1 cellular context compared by ENCODE assay signal in the genomic region with DNA sequence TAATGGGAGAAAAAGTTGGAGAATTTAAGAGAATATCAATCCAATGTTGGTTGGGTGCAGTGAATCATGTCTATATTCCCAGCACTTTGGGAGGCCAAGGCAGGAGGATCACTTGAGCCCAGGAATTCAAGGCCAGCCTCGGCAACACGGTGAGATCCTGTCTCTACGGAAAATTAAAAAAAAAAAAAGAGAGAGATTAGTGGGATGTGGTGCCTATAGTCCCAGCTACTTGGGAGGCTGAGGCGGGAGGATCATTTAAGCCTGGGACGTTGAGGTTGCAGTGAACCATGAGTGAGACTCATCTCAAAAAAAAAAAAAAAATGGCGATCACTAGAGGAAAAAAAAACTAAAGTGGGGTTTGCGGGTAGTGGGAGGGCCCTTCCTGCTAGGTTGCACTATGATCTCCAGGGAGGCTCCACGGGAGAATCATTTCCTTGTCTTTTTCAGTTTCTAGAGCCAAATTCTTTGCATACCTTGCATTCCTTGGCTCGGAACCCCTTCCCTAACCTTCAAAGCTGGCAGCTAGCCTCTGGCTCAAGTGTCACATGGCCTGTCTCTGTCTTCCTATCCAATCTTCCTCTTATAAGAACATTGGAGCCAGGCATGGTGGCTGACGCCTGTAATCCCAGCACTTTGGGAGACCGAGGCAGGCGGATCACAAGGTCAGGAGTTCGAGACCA.
TF ChIP-seq lines count a peak whose summit lies in the region.

No MANE protein-coding gene starts in this region.

TF ChIP-seq in HepG2, 621 proteins besides CTCF, POLR2A, EP300 and RAD21 (continued from another document and continues in another):
- TF ChIP-seq ZKSCAN5 (CRISPR knock-in tag; IDR thresholded peaks at IDR 0.05) = no peak
- TF ChIP-seq ZNF572 (CRISPR knock-in tag; IDR thresholded peaks at IDR 0.05) = no peak
- peak; percentile 26 to 44; a peak in 3 of 4 replicates for TF ChIP-seq MAFK (conservative IDR thresholded peaks at IDR 0.05 in 1 of 2, IDR thresholded peaks at IDR 0.05 in 1 of 2; ENCODE audit: low read length in 2 of 2)
- TF ChIP-seq ETV5 (CRISPR knock-in tag; IDR thresholded peaks at IDR 0.05; ENCODE audit: borderline replicate concordance) = peak; percentile 52; the same call in 1 of the 2 replicates
- TF ChIP-seq, protein P1, sequence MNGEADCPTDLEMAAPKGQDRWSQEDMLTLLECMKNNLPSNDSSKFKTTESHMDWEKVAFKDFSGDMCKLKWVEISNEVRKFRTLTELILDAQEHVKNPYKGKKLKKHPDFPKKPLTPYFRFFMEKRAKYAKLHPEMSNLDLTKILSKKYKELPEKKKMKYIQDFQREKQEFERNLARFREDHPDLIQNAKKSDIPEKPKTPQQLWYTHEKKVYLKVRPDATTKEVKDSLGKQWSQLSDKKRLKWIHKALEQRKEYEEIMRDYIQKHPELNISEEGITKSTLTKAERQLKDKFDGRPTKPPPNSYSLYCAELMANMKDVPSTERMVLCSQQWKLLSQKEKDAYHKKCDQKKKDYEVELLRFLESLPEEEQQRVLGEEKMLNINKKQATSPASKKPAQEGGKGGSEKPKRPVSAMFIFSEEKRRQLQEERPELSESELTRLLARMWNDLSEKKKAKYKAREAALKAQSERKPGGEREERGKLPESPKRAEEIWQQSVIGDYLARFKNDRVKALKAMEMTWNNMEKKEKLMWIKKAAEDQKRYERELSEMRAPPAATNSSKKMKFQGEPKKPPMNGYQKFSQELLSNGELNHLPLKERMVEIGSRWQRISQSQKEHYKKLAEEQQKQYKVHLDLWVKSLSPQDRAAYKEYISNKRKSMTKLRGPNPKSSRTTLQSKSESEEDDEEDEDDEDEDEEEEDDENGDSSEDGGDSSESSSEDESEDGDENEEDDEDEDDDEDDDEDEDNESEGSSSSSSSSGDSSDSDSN (CRISPR knock-in tag; IDR thresholded peaks at IDR 0.05) = no peak
- TF ChIP-seq, protein P2, sequence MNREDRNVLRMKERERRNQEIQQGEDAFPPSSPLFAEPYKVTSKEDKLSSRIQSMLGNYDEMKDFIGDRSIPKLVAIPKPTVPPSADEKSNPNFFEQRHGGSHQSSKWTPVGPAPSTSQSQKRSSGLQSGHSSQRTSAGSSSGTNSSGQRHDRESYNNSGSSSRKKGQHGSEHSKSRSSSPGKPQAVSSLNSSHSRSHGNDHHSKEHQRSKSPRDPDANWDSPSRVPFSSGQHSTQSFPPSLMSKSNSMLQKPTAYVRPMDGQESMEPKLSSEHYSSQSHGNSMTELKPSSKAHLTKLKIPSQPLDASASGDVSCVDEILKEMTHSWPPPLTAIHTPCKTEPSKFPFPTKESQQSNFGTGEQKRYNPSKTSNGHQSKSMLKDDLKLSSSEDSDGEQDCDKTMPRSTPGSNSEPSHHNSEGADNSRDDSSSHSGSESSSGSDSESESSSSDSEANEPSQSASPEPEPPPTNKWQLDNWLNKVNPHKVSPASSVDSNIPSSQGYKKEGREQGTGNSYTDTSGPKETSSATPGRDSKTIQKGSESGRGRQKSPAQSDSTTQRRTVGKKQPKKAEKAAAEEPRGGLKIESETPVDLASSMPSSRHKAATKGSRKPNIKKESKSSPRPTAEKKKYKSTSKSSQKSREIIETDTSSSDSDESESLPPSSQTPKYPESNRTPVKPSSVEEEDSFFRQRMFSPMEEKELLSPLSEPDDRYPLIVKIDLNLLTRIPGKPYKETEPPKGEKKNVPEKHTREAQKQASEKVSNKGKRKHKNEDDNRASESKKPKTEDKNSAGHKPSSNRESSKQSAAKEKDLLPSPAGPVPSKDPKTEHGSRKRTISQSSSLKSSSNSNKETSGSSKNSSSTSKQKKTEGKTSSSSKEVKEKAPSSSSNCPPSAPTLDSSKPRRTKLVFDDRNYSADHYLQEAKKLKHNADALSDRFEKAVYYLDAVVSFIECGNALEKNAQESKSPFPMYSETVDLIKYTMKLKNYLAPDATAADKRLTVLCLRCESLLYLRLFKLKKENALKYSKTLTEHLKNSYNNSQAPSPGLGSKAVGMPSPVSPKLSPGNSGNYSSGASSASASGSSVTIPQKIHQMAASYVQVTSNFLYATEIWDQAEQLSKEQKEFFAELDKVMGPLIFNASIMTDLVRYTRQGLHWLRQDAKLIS (CRISPR knock-in tag; IDR thresholded peaks at IDR 0.05) = no peak
- TF ChIP-seq, protein P3, sequence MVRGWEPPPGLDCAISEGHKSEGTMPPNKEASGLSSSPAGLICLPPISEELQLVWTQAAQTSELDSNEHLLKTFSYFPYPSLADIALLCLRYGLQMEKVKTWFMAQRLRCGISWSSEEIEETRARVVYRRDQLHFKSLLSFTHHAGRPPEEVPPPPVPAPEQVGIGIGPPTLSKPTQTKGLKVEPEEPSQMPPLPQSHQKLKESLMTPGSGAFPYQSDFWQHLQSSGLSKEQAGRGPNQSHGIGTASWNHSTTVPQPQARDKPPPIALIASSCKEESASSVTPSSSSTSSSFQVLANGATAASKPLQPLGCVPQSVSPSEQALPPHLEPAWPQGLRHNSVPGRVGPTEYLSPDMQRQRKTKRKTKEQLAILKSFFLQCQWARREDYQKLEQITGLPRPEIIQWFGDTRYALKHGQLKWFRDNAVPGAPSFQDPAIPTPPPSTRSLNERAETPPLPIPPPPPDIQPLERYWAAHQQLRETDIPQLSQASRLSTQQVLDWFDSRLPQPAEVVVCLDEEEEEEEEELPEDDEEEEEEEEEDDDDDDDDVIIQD (CRISPR knock-in tag; IDR thresholded peaks at IDR 0.05; ENCODE audit: low read depth) = no peak
- no peak for TF ChIP-seq IKZF1 (IDR thresholded peaks at IDR 0.05)
- TF ChIP-seq RARG (CRISPR knock-in tag; IDR thresholded peaks at IDR 0.05; ENCODE audit: low read depth) = no peak
- no peak for TF ChIP-seq BRD4 (CRISPR knock-in tag; IDR thresholded peaks at IDR 0.05)
- TF ChIP-seq HNRNPUL1 (IDR thresholded peaks at IDR 0.05; ENCODE audit: low read depth, low read length) = no peak
- TF ChIP-seq, protein P4, sequence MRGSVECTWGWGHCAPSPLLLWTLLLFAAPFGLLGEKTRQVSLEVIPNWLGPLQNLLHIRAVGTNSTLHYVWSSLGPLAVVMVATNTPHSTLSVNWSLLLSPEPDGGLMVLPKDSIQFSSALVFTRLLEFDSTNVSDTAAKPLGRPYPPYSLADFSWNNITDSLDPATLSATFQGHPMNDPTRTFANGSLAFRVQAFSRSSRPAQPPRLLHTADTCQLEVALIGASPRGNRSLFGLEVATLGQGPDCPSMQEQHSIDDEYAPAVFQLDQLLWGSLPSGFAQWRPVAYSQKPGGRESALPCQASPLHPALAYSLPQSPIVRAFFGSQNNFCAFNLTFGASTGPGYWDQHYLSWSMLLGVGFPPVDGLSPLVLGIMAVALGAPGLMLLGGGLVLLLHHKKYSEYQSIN (CRISPR knock-in tag; IDR thresholded peaks at IDR 0.05; ENCODE audit: borderline replicate concordance) = no peak
- TF ChIP-seq DMAP1 (CRISPR knock-in tag; IDR thresholded peaks at IDR 0.05) = 0 out of 2 replicates have a peak, but pooled peaks have one; percentile 33
- 0 out of 2 replicates have a peak, but pooled peaks have one; percentile 33 for TF ChIP-seq ISL2 (CRISPR knock-in tag; IDR thresholded peaks at IDR 0.05)
- no peak for TF ChIP-seq EHMT2 (IDR thresholded peaks at IDR 0.05; ENCODE audit: borderline replicate concordance, low read depth, low read length)
- no peak for TF ChIP-seq GATAD1 (CRISPR knock-in tag; IDR thresholded peaks at IDR 0.05)
- TF ChIP-seq XBP1 (CRISPR knock-in tag; IDR thresholded peaks at IDR 0.05) = no peak
- no peak for TF ChIP-seq ZNF558 (CRISPR knock-in tag; IDR thresholded peaks at IDR 0.05; ENCODE audit: borderline replicate concordance)
- TF ChIP-seq HNF4G (IDR thresholded peaks at IDR 0.05; ENCODE audit: borderline replicate concordance, low read depth, low read length) = 0 out of 2 replicates have a peak, but pooled peaks have one; percentile 35
- no peak for TF ChIP-seq HNF4G (CRISPR knock-in tag; IDR thresholded peaks at IDR 0.05; ENCODE audit: borderline replicate concordance, low read depth)
- TF ChIP-seq, protein P5, sequence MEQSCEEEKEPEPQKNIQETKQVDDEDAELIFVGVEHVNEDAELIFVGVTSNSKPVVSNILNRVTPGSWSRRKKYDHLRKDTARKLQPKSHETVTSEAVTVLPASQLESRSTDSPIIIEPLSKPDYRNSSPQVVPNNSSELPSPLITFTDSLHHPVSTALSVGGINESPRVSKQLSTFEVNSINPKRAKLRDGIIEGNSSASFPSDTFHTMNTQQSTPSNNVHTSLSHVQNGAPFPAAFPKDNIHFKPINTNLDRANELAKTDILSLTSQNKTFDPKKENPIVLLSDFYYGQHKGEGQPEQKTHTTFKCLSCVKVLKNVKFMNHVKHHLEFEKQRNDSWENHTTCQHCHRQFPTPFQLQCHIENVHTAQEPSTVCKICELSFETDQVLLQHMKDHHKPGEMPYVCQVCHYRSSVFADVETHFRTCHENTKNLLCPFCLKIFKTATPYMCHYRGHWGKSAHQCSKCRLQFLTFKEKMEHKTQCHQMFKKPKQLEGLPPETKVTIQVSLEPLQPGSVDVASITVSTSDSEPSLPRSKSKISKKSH (CRISPR knock-in tag; IDR thresholded peaks at IDR 0.05; ENCODE audit: borderline replicate concordance) = no peak
- no peak for TF ChIP-seq ZFP36 (IDR thresholded peaks at IDR 0.05; ENCODE audit: borderline replicate concordance, low read depth, low read length, partially characterized antibody)
- peak; percentile 29; the same call in 1 of the 2 replicates for TF ChIP-seq HMG20A (CRISPR knock-in tag; IDR thresholded peaks at IDR 0.05; ENCODE audit: borderline replicate concordance)
- TF ChIP-seq EZH2 (conservative IDR thresholded peaks at IDR 0.05; ENCODE audit: low read depth, low read length) = no peak
- TF ChIP-seq SKI (IDR thresholded peaks at IDR 0.05; ENCODE audit: partially characterized antibody) = no peak
- no peak for TF ChIP-seq HHEX (CRISPR knock-in tag; IDR thresholded peaks at IDR 0.05)
- no peak for TF ChIP-seq RBFOX2 (IDR thresholded peaks at IDR 0.05; ENCODE audit: low read depth, low read length)
- no peak for TF ChIP-seq ZNF792 (CRISPR knock-in tag; IDR thresholded peaks at IDR 0.05)
- no peak for TF ChIP-seq KDM5A (IDR thresholded peaks at IDR 0.05; ENCODE audit: borderline replicate concordance, low read length)
- no peak for TF ChIP-seq ZNF20 (CRISPR knock-in tag; IDR thresholded peaks at IDR 0.05)
- no peak for TF ChIP-seq ZNF101 (CRISPR knock-in tag; IDR thresholded peaks at IDR 0.05; ENCODE audit: borderline replicate concordance, low read depth)
- TF ChIP-seq ZNF34 (CRISPR knock-in tag; IDR thresholded peaks at IDR 0.05; ENCODE audit: borderline replicate concordance) = no peak
- no peak for TF ChIP-seq ZMAT3 (CRISPR knock-in tag; conservative IDR thresholded peaks at IDR 0.05)
- TF ChIP-seq, protein P6, sequence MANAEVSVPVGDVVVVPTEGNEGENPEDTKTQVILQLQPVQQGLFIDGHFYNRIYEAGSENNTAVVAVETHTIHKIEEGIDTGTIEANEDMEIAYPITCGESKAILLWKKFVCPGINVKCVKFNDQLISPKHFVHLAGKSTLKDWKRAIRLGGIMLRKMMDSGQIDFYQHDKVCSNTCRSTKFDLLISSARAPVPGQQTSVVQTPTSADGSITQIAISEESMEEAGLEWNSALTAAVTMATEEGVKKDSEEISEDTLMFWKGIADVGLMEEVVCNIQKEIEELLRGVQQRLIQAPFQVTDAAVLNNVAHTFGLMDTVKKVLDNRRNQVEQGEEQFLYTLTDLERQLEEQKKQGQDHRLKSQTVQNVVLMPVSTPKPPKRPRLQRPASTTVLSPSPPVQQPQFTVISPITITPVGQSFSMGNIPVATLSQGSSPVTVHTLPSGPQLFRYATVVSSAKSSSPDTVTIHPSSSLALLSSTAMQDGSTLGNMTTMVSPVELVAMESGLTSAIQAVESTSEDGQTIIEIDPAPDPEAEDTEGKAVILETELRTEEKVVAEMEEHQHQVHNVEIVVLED (CRISPR knock-in tag; IDR thresholded peaks at IDR 0.05; ENCODE audit: borderline replicate concordance) = no peak
- TF ChIP-seq, protein P7, sequence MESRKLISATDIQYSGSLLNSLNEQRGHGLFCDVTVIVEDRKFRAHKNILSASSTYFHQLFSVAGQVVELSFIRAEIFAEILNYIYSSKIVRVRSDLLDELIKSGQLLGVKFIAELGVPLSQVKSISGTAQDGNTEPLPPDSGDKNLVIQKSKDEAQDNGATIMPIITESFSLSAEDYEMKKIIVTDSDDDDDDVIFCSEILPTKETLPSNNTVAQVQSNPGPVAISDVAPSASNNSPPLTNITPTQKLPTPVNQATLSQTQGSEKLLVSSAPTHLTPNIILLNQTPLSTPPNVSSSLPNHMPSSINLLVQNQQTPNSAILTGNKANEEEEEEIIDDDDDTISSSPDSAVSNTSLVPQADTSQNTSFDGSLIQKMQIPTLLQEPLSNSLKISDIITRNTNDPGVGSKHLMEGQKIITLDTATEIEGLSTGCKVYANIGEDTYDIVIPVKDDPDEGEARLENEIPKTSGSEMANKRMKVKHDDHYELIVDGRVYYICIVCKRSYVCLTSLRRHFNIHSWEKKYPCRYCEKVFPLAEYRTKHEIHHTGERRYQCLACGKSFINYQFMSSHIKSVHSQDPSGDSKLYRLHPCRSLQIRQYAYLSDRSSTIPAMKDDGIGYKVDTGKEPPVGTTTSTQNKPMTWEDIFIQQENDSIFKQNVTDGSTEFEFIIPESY (CRISPR knock-in tag; IDR thresholded peaks at IDR 0.05) = peak; percentile 37; the same call in 1 of the 2 replicates
- peak; percentile 56; the same call in 1 of the 2 replicates for TF ChIP-seq ZMYM2 (CRISPR knock-in tag; IDR thresholded peaks at IDR 0.05)
- TF ChIP-seq ZNF850 (CRISPR knock-in tag; conservative IDR thresholded peaks at IDR 0.05) = no peak
- no peak for TF ChIP-seq RFX1 (IDR thresholded peaks at IDR 0.05)
- TF ChIP-seq, protein P8, sequence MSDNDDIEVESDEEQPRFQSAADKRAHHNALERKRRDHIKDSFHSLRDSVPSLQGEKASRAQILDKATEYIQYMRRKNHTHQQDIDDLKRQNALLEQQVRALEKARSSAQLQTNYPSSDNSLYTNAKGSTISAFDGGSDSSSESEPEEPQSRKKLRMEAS (IDR thresholded peaks at IDR 0.05) = 0 out of 2 replicates have a peak, but pooled peaks have one; percentile 19
- peak; percentile 34; the same call in 1 of the 2 replicates for TF ChIP-seq SMAD3 (CRISPR knock-in tag; IDR thresholded peaks at IDR 0.05)
- no peak for TF ChIP-seq ZNF777 (CRISPR knock-in tag; IDR thresholded peaks at IDR 0.05)
- TF ChIP-seq GATAD2A (CRISPR knock-in tag; IDR thresholded peaks at IDR 0.05) = peak; percentile 71
- no peak for TF ChIP-seq RFXANK (CRISPR knock-in tag; IDR thresholded peaks at IDR 0.05)
- no peak for TF ChIP-seq RNF2 (conservative IDR thresholded peaks at IDR 0.05; ENCODE audit: low read depth)
- TF ChIP-seq ZNF138 (CRISPR knock-in tag; IDR thresholded peaks at IDR 0.05; ENCODE audit: low read depth) = no peak
- TF ChIP-seq NCOA5 (CRISPR knock-in tag; IDR thresholded peaks at IDR 0.05) = no peak
